In genomic region chr21:43906585-43907370, GRCh38 we compare ENCODE assay signal across 1 cellular context.
TF ChIP-seq lines count a peak whose summit lies in the region.

No MANE protein-coding gene starts in this region.

TF ChIP-seq in WTC11, 78 proteins besides CTCF, POLR2A, EP300 and RAD21 (continued from another document):
- TF ChIP-seq USF2 (CRISPR knock-in tag; IDR thresholded peaks at IDR 0.05) (no peak), MLX (CRISPR knock-in tag; IDR thresholded peaks at IDR 0.05) (no peak), IRF2 (CRISPR knock-in tag; IDR thresholded peaks at IDR 0.05; ENCODE audit: borderline replicate concordance, low read depth) (no peak), CREB1 (CRISPR knock-in tag; IDR thresholded peaks at IDR 0.05) (no peak), E2F5 (CRISPR knock-in tag; IDR thresholded peaks at IDR 0.05) (no peak)
